11 cellular contexts compared by ENCODE assay signal in the genomic region with DNA sequence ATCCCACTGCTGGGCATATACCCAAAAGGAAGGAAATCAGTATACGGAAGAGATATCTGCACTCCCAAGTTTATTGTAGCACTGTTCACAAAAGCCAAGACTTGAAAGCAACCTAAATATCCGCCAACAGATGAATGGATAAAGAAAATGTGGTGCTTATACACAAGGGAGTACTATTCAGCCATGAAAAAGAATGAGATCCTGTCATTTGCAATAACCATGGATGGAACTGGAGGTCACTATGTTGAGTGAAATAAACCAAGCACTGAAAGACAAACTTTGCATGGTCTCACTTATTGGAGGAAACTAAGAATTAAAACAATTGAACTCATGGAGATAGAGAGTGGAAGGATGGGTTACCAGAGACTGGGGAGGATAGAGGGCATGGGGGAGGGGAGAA. TPM values are rescaled to one million over a fixed set of nuclear protein-coding genes. Genes with fewer than 3 reads are reported as not detected.
"Had no signal": no experiment of that assay in that cellular context is flagged by ENCODE, and none has a peak within 500 bp of the region (broad histone marks: within the 10 kb centered on the region; RNA-seq: fewer than 3 reads in every experiment).

No MANE protein-coding gene starts in this region.

- DNase-seq: H9, HCEC 1CT, HFFc6, KG1 had no signal

- H3K4me3 Mint-ChIP-seq: GM23338, H9, HFFc6, IgD-negative memory B cell had no signal

- H3K9me3 Mint-ChIP-seq: HFFc6, IgD-negative memory B cell had no signal

- ATAC-seq: GM23338, HepG2 had no signal

- H3K4me3 ChIP-seq: GM23338 had no signal

- H3K36me3 Mint-ChIP-seq: IgD-negative memory B cell had no signal

- H3K27ac Mint-ChIP-seq: GM23338, H9, HFFc6, IgD-negative memory B cell had no signal

- H3K27me3 Mint-ChIP-seq: IgD-negative memory B cell had no signal

- FAIRE-seq: H1, H54, HepG2 had no signal

- H3K27ac ChIP-seq: HL-60 had no signal

- H2AFZ ChIP-seq: GM23338 had no signal

- H3K4me1 Mint-ChIP-seq: GM23338 had no signal

- H3K4me2 ChIP-seq: GM23338 had no signal

RNA-seq across cellular contexts. Expression of a gene that starts 6.5 kb away (rescaled TPM):
- total RNA-seq: GM23338, H1, H9, HFFc6 had no signal
- polyA plus RNA-seq: GM23338, H1 had no signal

RNA-seq across cellular contexts. Expression of a gene that starts 23.0 kb away (rescaled TPM):
- total RNA-seq: GM23338, H1, H9, HepG2, HFFc6, HT1080 had no signal
- polyA plus RNA-seq: GM23338, H1, HepG2, IgD-negative memory B cell had no signal
